ENCODE assay signal across 8 cellular contexts in the genomic region with DNA sequence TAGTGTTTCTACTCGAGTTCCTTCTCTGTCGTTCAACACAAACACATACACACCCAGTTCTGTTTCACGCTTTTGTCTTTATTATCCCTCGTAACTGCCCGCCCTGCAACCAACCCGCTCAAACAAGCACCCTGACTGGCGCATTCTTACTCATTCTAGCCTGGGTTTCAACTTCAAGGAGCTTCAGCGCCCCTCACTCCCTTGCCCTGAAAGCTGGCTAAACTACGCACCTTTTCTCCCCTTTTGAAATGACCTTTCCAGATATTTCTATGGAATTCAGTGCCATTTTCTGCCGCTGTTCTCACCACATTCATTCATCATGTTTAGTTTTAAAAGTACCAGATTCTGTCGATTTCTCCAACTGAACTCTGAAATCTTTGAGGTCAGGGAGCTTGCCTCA. TPM values are rescaled to one million over a fixed set of nuclear protein-coding genes. Genes with fewer than 3 reads are reported as not detected.
DNase-seq lines count a peak whose midpoint lies in the region; ATAC-seq and TF ChIP-seq lines count a peak whose summit lies in the region.

No MANE protein-coding gene starts in this region.

- H3K4me3 Mint-ChIP-seq in natural killer cell = peak overlapping the region; percentile 90

- DNase-seq in GM12864 (ENCODE audit: low read depth) (no peak), RPMI7951 (ENCODE audit: low read depth) (peak; percentile 19), epithelial cell of proximal tubule (ENCODE audit: low read depth) (peak; percentile 22), natural killer cell (no peak), HuH-7.5 (ENCODE audit: low spot score) (no peak)
- DNase-seq in activated CD4-positive, CD25-positive, alpha-beta regulatory T cell treated with anti-CD3 and anti-CD28 coated beads, Interleukin-2, amount 50 U/mL, for 72 hours = no peak

- no peaks in the 10 kb centered on the region for H3K36me3 Mint-ChIP-seq in natural killer cell

- H3K4me3 ChIP-seq in GM12864 (ENCODE audit: low read depth, low read length) (peak overlapping the region; percentile 89), epithelial cell of proximal tubule (ENCODE audit: low read depth, low read length) (peak overlapping the region; percentile 84)

- TF ChIP-seq CTCF in GM12864 (IDR thresholded peaks at IDR 0.05; ENCODE audit: low read depth, low read length, missing control alignments) (no peak), epithelial cell of proximal tubule (conservative IDR thresholded peaks at IDR 0.05; ENCODE audit: low read depth, low read length) (no peak), natural killer cell (IDR thresholded peaks at IDR 0.05) (no peak)

- no peak for ATAC-seq in natural killer cell
- no peak for ATAC-seq in HG03378 (IDR thresholded peaks at IDR 0.05; ENCODE audit: unreplicated experiment)
- no peak for ATAC-seq in GM18868 (IDR thresholded peaks at IDR 0.05; ENCODE audit: unreplicated experiment)

- peaks cover 28 to 30% of the 10 kb centered on the region in 2 donors for H3K4me1 Mint-ChIP-seq in natural killer cell

- peak overlapping the region; percentile 80 to 89 for H3K27ac Mint-ChIP-seq in natural killer cell

- intact Hi-C loops in natural killer cell (cut with micrococcal nuclease) = no loop called here

- peaks cover 3 to 4% of the 10 kb centered on the region in 2 donors for H3K27me3 Mint-ChIP-seq in natural killer cell (ENCODE audit: low read depth in 2 of 2)

- no peaks in the 10 kb centered on the region for H3K9me3 Mint-ChIP-seq in natural killer cell

RNA-seq across cellular contexts. Expression of a gene that starts 0.7 kb away (rescaled TPM):
- total RNA-seq in RPMI7951 (2014; rRNA removed; shearing (Covaris generic)) = 105 and 119 TPM in 2 replicates
- total RNA-seq in epithelial cell of proximal tubule (27.8 and 32.8 TPM in 2 replicates), natural killer cell (10 to 100 TPM; 27.3 to 37.3 (median 33.6) TPM)

Comparison
In these comparisons a context has a peak if more than half of its experiments do, and no peak if none do; other contexts are left out.
1. DNase-seq: peak in RPMI7951 (single experiment) and epithelial cell of proximal tubule (single experiment); none in GM12864 (single experiment), natural killer cell (single experiment), HuH-7.5 (single experiment) and activated CD4-positive, CD25-positive, alpha-beta regulatory T cell treated with anti-CD3 and anti-CD28 coated beads, Interleukin-2, amount 50 U/mL, for 72 hours (single experiment).